Comparison of ENCODE assay signal across 23 cellular contexts in genomic region chr15:57280464-57280863, GRCh38.
DNase-seq lines count a peak whose midpoint lies in the region; ATAC-seq, FAIRE-seq and TF ChIP-seq lines count a peak whose summit lies in the region.
"Had no signal": no experiment of that assay in that cellular context is flagged by ENCODE, and none has a peak within 500 bp of the region (broad histone marks: within the 10 kb centered on the region; RNA-seq: fewer than 3 reads in every experiment).

No MANE protein-coding gene starts in this region.

- H3K27ac ChIP-seq in HepG2 (ENCODE audit: extremely low read length, insufficient read depth, low read length), result no peak overlapping the region
- no peak overlapping the region for H3K27ac ChIP-seq in right lobe of liver
- no peak overlapping the region for H3K27ac ChIP-seq in aorta (ENCODE audit: low read depth in 1 of 2, low read length in 2 of 2)
- H3K27ac ChIP-seq: 22Rv1; BLaER1 treated with 17β-estradiol and CSF1 and Interleukin-3, amounts not matched to agents 10 nM and 100 nM; GM23248 had no signal

- POLR2A ChIA-PET in HepG2 (lab: Yijun Ruan, JAX) (no interaction called here), WTC11 (lab: Charles Lee) (no interaction called here), MCF 10A (lab: Yijun Ruan, JAX) (interaction anchor here (0.7 to 1.0 kb wide), 3 partner anchors 8 to 93 kb away, joined by 3 to 4 read pairs (median 3); no protein-coding TSS in a partner anchor)

- TF ChIP-seq POLR2A in HepG2 (IDR thresholded peaks at IDR 0.05; ENCODE audit: insufficient read depth in 1 of 2, low read depth in 2 of 2, low read length in 2 of 2) (no peak), right lobe of liver (IDR thresholded peaks at IDR 0.05) (no peak)

- no peak for DNase-seq in HepG2 (ENCODE audit: low spot score)
- no peak for DNase-seq in right lobe of liver
- DNase-seq in WTC11 (ENCODE audit: low spot score), result no peak
- no peak for DNase-seq in memory B cell (ENCODE audit: low spot score in 2 of 2)
- no peak for DNase-seq in stimulated activated naive B cell treated with anti-CD40 and anti-IgM and Interleukin-4, amounts not matched to agents 10 μg/mL and 1 μg/mL and 100 μg/mL, for 72 hours
- no peak for DNase-seq in aorta
- DNase-seq in MCF 10A (ENCODE audit: unreplicated experiment), result no peak
- DNase-seq: BE2C; CD4-positive, alpha-beta T cell; CD8-positive, alpha-beta memory T cell; DMS 273 treated with DMSO at 0.1 percent for 48 hours; DMS79; EL; GDM1; GM23248; H9 had no signal

- TF ChIP-seq RAD21 in HepG2 (CRISPR knock-in tag; IDR thresholded peaks at IDR 0.05), result no peak

- H3K4me1 ChIP-seq in HepG2 (ENCODE audit: insufficient read depth, low read length) (no peaks in the 10 kb centered on the region), right lobe of liver (no peaks in the 10 kb centered on the region), aorta (ENCODE audit: control insufficient read depth in 1 of 2, insufficient read depth in 2 of 2, low read length in 2 of 2) (no peaks in the 10 kb centered on the region)
- H3K4me1 ChIP-seq: BE2C had no signal

- H3K9me3 ChIP-seq in HepG2 (ENCODE audit: low read length), result no peaks in the 10 kb centered on the region
- no peaks in the 10 kb centered on the region for H3K9me3 ChIP-seq in right lobe of liver
- no peaks in the 10 kb centered on the region for H3K9me3 ChIP-seq in aorta (ENCODE audit: control insufficient read depth, low read length)
- H3K9me3 ChIP-seq: BE2C; BLaER1 treated with 17β-estradiol and CSF1 and Interleukin-3, amounts not matched to agents 10 nM and 100 nM had no signal

- H3K4me3 ChIP-seq in HepG2 (replicated peaks in 1 of 3; ENCODE audit: insufficient read depth in 1 of 3, low read depth in 2 of 3, low read length in 3 of 3) (no peak overlapping the region), right lobe of liver (no peak overlapping the region), aorta (ENCODE audit: low read length in 2 of 2) (no peak overlapping the region)
- H3K4me3 ChIP-seq: BLaER1 treated with 17β-estradiol and CSF1 and Interleukin-3, amounts not matched to agents 10 nM and 100 nM; GM23248 had no signal

- 100% methylated on average over 3 of the region's 3 CpGs for WGBS in HepG2 (ENCODE audit: low lambda C conversion rate)
- 98% methylated on average over 3 of the region's 3 CpGs for WGBS in right lobe of liver (ENCODE audit: insufficient coverage, low coverage, low lambda C conversion rate, missing lambda C conversion rate)
- 93 to 95% methylated on average over 3 of the region's 3 CpGs for WGBS in aorta, 2 donors

- no peaks in the 10 kb centered on the region for H4K20me1 ChIP-seq in HepG2 (ENCODE audit: insufficient read depth, low read length)

- peaks cover 11 to 45% of the 10 kb centered on the region in 2 experiments for H3K36me3 ChIP-seq in HepG2 (replicated peaks in 1 of 2; ENCODE audit: control insufficient read depth in 1 of 2, insufficient read depth in 2 of 2, low read length in 2 of 2)
- H3K36me3 ChIP-seq in right lobe of liver, result peaks cover 0 to 21% (median 7%) of the 10 kb centered on the region in 4 donors
- peaks cover 0 to 2% of the 10 kb centered on the region in 2 donors for H3K36me3 ChIP-seq in aorta (ENCODE audit: control insufficient read depth in 1 of 2, insufficient read depth in 2 of 2, low read length in 1 of 2)

- H3K27me3 ChIP-seq in HepG2 (ENCODE audit: control insufficient read depth in 1 of 2, insufficient read depth in 2 of 2, low read length in 2 of 2), result no peaks in the 10 kb centered on the region
- no peaks in the 10 kb centered on the region for H3K27me3 ChIP-seq in right lobe of liver
- no peaks in the 10 kb centered on the region for H3K27me3 ChIP-seq in aorta (ENCODE audit: control insufficient read depth in 1 of 2, insufficient read depth in 2 of 2, low read length in 1 of 2)
- H3K27me3 ChIP-seq: BE2C; BLaER1 treated with 17β-estradiol and CSF1 and Interleukin-3, amounts not matched to agents 10 nM and 100 nM had no signal

- TF ChIP-seq CTCF in HepG2 (CRISPR knock-in tag; IDR thresholded peaks at IDR 0.05) (no peak), right lobe of liver (IDR thresholded peaks at IDR 0.05) (no peak), WTC11 (IDR thresholded peaks at IDR 0.05) (no peak), MCF 10A (IDR thresholded peaks at IDR 0.05; ENCODE audit: unreplicated experiment) (no peak)

- no peak for TF ChIP-seq EP300 in HepG2 (IDR thresholded peaks at IDR 0.05; ENCODE audit: low read depth in 2 of 2, low read length in 2 of 2)
- TF ChIP-seq EP300 in HepG2 (CRISPR knock-in tag; IDR thresholded peaks at IDR 0.05; ENCODE audit: borderline replicate concordance), result no peak

- H3K4me1 Mint-ChIP-seq in WTC11 (peaks cover 35% of the 10 kb centered on the region), memory B cell (peaks cover 36% of the 10 kb centered on the region), MCF 10A (ENCODE audit: insufficient read depth, unreplicated experiment) (peaks cover 5% of the 10 kb centered on the region)
- peaks cover 41 to 80% of the 10 kb centered on the region in 2 donors for H3K4me1 Mint-ChIP-seq in stimulated activated naive B cell treated with anti-CD40 and anti-IgM and Interleukin-4, amounts not matched to agents 10 μg/mL and 1 μg/mL and 100 μg/mL, for 72 hours
- H3K4me1 Mint-ChIP-seq: CD8-positive, alpha-beta memory T cell had no signal

- no peak overlapping the region for H2AFZ ChIP-seq in HepG2 (ENCODE audit: low read length)
- H2AFZ ChIP-seq: GM23248 had no signal

- in situ Hi-C loops in HepG2 (cut with HindIII; ENCODE audit: extremely low pct_ligation_motif_present, low pct_unique_long_range_greater_than_20kb), result no loop called here

- H3K9ac ChIP-seq in HepG2 (ENCODE audit: insufficient read depth, low read depth, low read length), result no peak overlapping the region
- H3K9ac ChIP-seq: BLaER1 treated with 17β-estradiol and CSF1 and Interleukin-3, amounts not matched to agents 10 nM and 100 nM; GM23248 had no signal

- CTCF ChIA-PET in HepG2 (lab: Yijun Ruan, JAX; ENCODE audit: low intra/inter-chr PET ratio, low total read pairs) (no interaction called here), WTC11 (lab: Charles Lee) (interaction anchor here (0.7 to 1.4 kb wide), 2 partner anchors 26 to 67 kb away, joined by 5 to 6 read pairs; no protein-coding TSS in a partner anchor), MCF 10A (lab: Yijun Ruan, JAX) (interaction anchor here (0.6 to 1.2 kb wide), 5 partner anchors 8 to 836 kb away, joined by 3 to 4 read pairs (median 4); no protein-coding TSS in a partner anchor)

- no peak for FAIRE-seq in HepG2 (lab: Jason Lieb, UNC)
- FAIRE-seq: D721Med, GM12878 had no signal

- no peaks in the 10 kb centered on the region for H3K79me2 ChIP-seq in HepG2 (ENCODE audit: insufficient read depth, low read length)

- ATAC-seq in HepG2 (no peak), right lobe of liver (no peak), WTC11 (no peak), memory B cell (ENCODE audit: low read depth) (no peak), aorta (ENCODE audit: low FRiP score) (no peak), HG03469 (IDR thresholded peaks at IDR 0.05; ENCODE audit: unreplicated experiment) (no peak)
- ATAC-seq in stimulated activated naive B cell treated with anti-CD40 and anti-IgM and Interleukin-4, amounts not matched to agents 10 μg/mL and 1 μg/mL and 100 μg/mL, for 72 hours (replicated peaks), result no peak
- ATAC-seq: GM12878, HCT116 had no signal

- intact Hi-C loops in HepG2 (cut with micrococcal nuclease; ENCODE audit: unreplicated experiment), result no loop called here
- intact Hi-C loops in right lobe of liver (cut with DNase I), result no loop called here
- intact Hi-C loops in aorta (cut with DNase I), result no loop called here
- intact Hi-C loops in MCF 10A (cut with micrococcal nuclease), result no loop called here

- no peaks in the 10 kb centered on the region for H3K9me3 Mint-ChIP-seq in WTC11
- H3K9me3 Mint-ChIP-seq in memory B cell, result no peaks in the 10 kb centered on the region
- H3K9me3 Mint-ChIP-seq in stimulated activated naive B cell treated with anti-CD40 and anti-IgM and Interleukin-4, amounts not matched to agents 10 μg/mL and 1 μg/mL and 100 μg/mL, for 72 hours, result no peaks in the 10 kb centered on the region
- no peaks in the 10 kb centered on the region for H3K9me3 Mint-ChIP-seq in MCF 10A (ENCODE audit: unreplicated experiment)
- H3K9me3 Mint-ChIP-seq: CD4-positive, alpha-beta T cell; CD8-positive, alpha-beta memory T cell; H9 had no signal

- H3K4me3 Mint-ChIP-seq in WTC11 (no peak overlapping the region), memory B cell (no peak overlapping the region), MCF 10A (ENCODE audit: unreplicated experiment) (no peak overlapping the region)
- no peak overlapping the region for H3K4me3 Mint-ChIP-seq in stimulated activated naive B cell treated with anti-CD40 and anti-IgM and Interleukin-4, amounts not matched to agents 10 μg/mL and 1 μg/mL and 100 μg/mL, for 72 hours
- H3K4me3 Mint-ChIP-seq: CD14-positive monocyte; CD4-positive, alpha-beta T cell; CD8-positive, alpha-beta memory T cell; H9 had no signal

- H3K27ac Mint-ChIP-seq in WTC11 (no peak overlapping the region), memory B cell (peak overlapping the region; percentile 89), MCF 10A (ENCODE audit: low read depth, unreplicated experiment) (no peak overlapping the region)
- peak overlapping the region; percentile 28 for H3K27ac Mint-ChIP-seq in stimulated activated naive B cell treated with anti-CD40 and anti-IgM and Interleukin-4, amounts not matched to agents 10 μg/mL and 1 μg/mL and 100 μg/mL, for 72 hours
- H3K27ac Mint-ChIP-seq: CD4-positive, alpha-beta T cell had no signal

- H3K36me3 Mint-ChIP-seq in WTC11 (peaks cover 25% of the 10 kb centered on the region), memory B cell (peaks cover 10% of the 10 kb centered on the region), MCF 10A (ENCODE audit: insufficient read depth, unreplicated experiment) (peaks cover 58% of the 10 kb centered on the region)
- peaks cover 15 to 34% of the 10 kb centered on the region in 2 donors for H3K36me3 Mint-ChIP-seq in stimulated activated naive B cell treated with anti-CD40 and anti-IgM and Interleukin-4, amounts not matched to agents 10 μg/mL and 1 μg/mL and 100 μg/mL, for 72 hours

- H3K27me3 Mint-ChIP-seq in WTC11 (ENCODE audit: low read depth) (no peaks in the 10 kb centered on the region), memory B cell (no peaks in the 10 kb centered on the region), MCF 10A (ENCODE audit: insufficient read depth, unreplicated experiment) (no peaks in the 10 kb centered on the region)
- H3K27me3 Mint-ChIP-seq in stimulated activated naive B cell treated with anti-CD40 and anti-IgM and Interleukin-4, amounts not matched to agents 10 μg/mL and 1 μg/mL and 100 μg/mL, for 72 hours, result no peaks in the 10 kb centered on the region
- H3K27me3 Mint-ChIP-seq: CD4-positive, alpha-beta T cell had no signal

- BruUV-seq in HepG2 (replicated peaks; lab: Mats Ljungman, UMichigan) (no TSS peak), MCF 10A (replicated peaks; lab: Mats Ljungman, UMichigan) (no TSS peak)

- H3K4me2 ChIP-seq in HepG2 (ENCODE audit: low read depth, low read length), result no peak overlapping the region

TF ChIP-seq in WTC11, 78 proteins besides CTCF, POLR2A, EP300 and RAD21:
- TF ChIP-seq NFE2L1 (CRISPR knock-in tag; IDR thresholded peaks at IDR 0.05) (no peak), ZNF121 (CRISPR knock-in tag; IDR thresholded peaks at IDR 0.05) (peak; percentile 91), SOX15 (CRISPR knock-in tag; IDR thresholded peaks at IDR 0.05) (no peak), ATF1 (CRISPR knock-in tag; IDR thresholded peaks at IDR 0.05) (no peak), NFYB (CRISPR knock-in tag; conservative IDR thresholded peaks at IDR 0.05; ENCODE audit: low read depth) (no peak)

Comparison
In these comparisons a context has a peak if more than half of its experiments do, and no peak if none do; other contexts are left out.
1. H3K27ac Mint-ChIP-seq: peak in memory B cell (single experiment) and stimulated activated naive B cell treated with anti-CD40 and anti-IgM and Interleukin-4, amounts not matched to agents 10 μg/mL and 1 μg/mL and 100 μg/mL, for 72 hours (single experiment); none in WTC11 (single experiment) and MCF 10A (single experiment).
2. Of the 50 proteins assayed by ChIP-seq in both HepG2 and WTC11: peak only in HepG2: none; only in WTC11: none; in both: ZNF121; in neither: 49.